8 cellular contexts compared by ENCODE assay signal in the genomic region with DNA sequence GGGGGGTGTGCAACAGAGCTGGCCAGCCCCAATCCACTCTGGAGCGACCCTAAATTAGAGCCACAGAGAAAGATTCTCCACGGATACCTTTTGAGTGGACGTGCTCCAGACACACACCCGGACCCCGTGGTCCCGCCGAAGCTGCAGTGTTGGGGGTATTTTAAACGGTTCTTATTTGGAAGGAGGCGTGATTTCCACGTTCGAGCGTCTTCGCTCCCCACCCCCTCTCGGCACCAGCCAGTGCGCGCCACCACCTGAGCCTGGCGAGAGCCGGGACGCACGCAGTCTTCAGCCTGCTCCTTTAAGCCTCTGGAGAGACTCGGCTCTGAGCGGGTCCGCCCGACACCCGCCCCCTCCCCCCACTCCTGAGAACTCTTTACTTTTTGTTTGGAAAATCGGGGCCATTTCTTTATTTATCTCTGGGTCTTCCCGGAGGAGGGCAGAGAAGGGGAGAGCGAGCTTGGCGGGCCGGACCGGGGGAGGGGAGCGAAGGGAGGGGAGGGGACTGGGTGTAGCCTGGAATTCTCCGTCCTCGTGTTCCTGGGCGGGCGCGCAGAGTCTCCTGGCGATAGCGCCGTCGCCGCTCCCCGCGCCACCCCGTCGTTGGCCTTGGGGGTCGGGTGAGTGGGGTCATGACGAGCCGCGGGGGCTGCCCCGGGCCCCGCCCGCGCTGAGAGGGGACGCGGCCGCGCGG. TPM values are rescaled to one million over a fixed set of nuclear protein-coding genes. Genes with fewer than 3 reads are reported as not detected.
DNase-seq lines count a peak whose midpoint lies in the region; ATAC-seq and TF ChIP-seq lines count a peak whose summit lies in the region.

No MANE protein-coding gene starts in this region.

- intact Hi-C loops in sigmoid colon (cut with DNase I) (loop anchor here (10.0 kb wide), 2 partner anchors 221 to 1199 kb away; no protein-coding TSS in a partner anchor), CD14-positive monocyte (cut with micrococcal nuclease) (no loop called here), posterior vena cava (cut with DNase I) (no loop called here)

- 34% methylated on average over 12 of the region's 59 CpGs; no CpG with 5 or more reads in 1 of the 2 donors for WGBS in gastroesophageal sphincter (ENCODE audit: low coverage in 1 of 2), 2 donors
- 1 to 3% methylated on average over 59 of the region's 59 CpGs for WGBS in sigmoid colon, 2 donors

- no peak overlapping the region for H3K27ac Mint-ChIP-seq in CD14-positive monocyte

- H3K4me3 ChIP-seq in gastroesophageal sphincter: peak overlapping the region; percentile 42 to 57
- peak overlapping the region; percentile 45 to 61 (median 56) for H3K4me3 ChIP-seq in sigmoid colon

- TF ChIP-seq POLR2A in gastroesophageal sphincter (IDR thresholded peaks at IDR 0.05) (no peak), sigmoid colon (IDR thresholded peaks at IDR 0.05) (no peak)

- H3K4me1 ChIP-seq in gastroesophageal sphincter: peaks cover 0 to 29% (median 0%) of the 10 kb centered on the region in 3 donors
- no peaks in the 10 kb centered on the region for H3K4me1 ChIP-seq in sigmoid colon

- H3K9me3 ChIP-seq in gastroesophageal sphincter (no peaks in the 10 kb centered on the region), sigmoid colon (no peaks in the 10 kb centered on the region)

- H3K27ac ChIP-seq in gastroesophageal sphincter (peak overlapping the region in 3 of 4 donors; percentile 31 to 67 (median 51)), sigmoid colon (peak overlapping the region; percentile 3 to 80 (median 74))

- H3K36me3 Mint-ChIP-seq in CD14-positive monocyte: no peaks in the 10 kb centered on the region

- H3K4me3 Mint-ChIP-seq in CD14-positive monocyte: peak overlapping the region in 1 of 2 donors; percentile 62

- peaks cover 0 to 24% (median 11%) of the 10 kb centered on the region in 7 donors for H3K9me3 Mint-ChIP-seq in CD14-positive monocyte

- H3K27me3 ChIP-seq in gastroesophageal sphincter: peaks cover 25% of the 10 kb centered on the region
- no peaks in the 10 kb centered on the region for H3K27me3 ChIP-seq in sigmoid colon

- H3K4me1 Mint-ChIP-seq in CD14-positive monocyte: no peaks in the 10 kb centered on the region

- H3K27me3 Mint-ChIP-seq in CD14-positive monocyte (ENCODE audit: low read depth in 3 of 3): peaks cover 61 to 69% (median 68%) of the 10 kb centered on the region in 3 donors

- TF ChIP-seq CTCF in gastroesophageal sphincter (IDR thresholded peaks at IDR 0.05) (no peak), sigmoid colon (IDR thresholded peaks at IDR 0.05) (no peak), CD14-positive monocyte (IDR thresholded peaks at IDR 0.05) (no peak)

- DNase-seq in D341Med (ENCODE audit: low spot score) (peak; percentile 59), NCI-H345 treated with DMSO at 0.1 percent for 48 hours (lab: John Stamatoyannopoulos, UW; ENCODE audit: unreplicated experiment) (peak; percentile 4), sigmoid colon (peak; percentile 71), CD14-positive monocyte (ENCODE audit: low spot score) (no peak), HuH-7.5 (ENCODE audit: low spot score) (no peak), posterior vena cava (ENCODE audit: low spot score) (no peak), T-helper 9 cell (no peak)

- no peaks in the 10 kb centered on the region for H3K36me3 ChIP-seq in gastroesophageal sphincter
- no peaks in the 10 kb centered on the region for H3K36me3 ChIP-seq in sigmoid colon

- TF ChIP-seq EP300 in gastroesophageal sphincter (IDR thresholded peaks at IDR 0.05) (no peak), sigmoid colon (IDR thresholded peaks at IDR 0.05) (no peak)

- peak; percentile 48 for ATAC-seq in gastroesophageal sphincter

RNA-seq across cellular contexts. Expression of a gene that starts 0.7 kb away (rescaled TPM):
- 10 to 100 TPM in 1 of 4 donors, 1 to 10 TPM in 3; 7.8 to 24.8 (median 9.6) TPM for total RNA-seq in gastroesophageal sphincter
- total RNA-seq in sigmoid colon: 10 to 100 TPM; 19.6 to 31.6 (median 25.4) TPM
- polyA plus RNA-seq in sigmoid colon: under 1 TPM in 2 of 3 donors, not detected in 1; under 0.01 to 0.28 TPM
- not detected for polyA plus RNA-seq in CD14-positive monocyte
- 10 to 100 TPM; 10.3 to 23.4 TPM for total RNA-seq in posterior vena cava

Comparison
In these comparisons a context has a peak if more than half of its experiments do, and no peak if none do; other contexts are left out.
1. DNase-seq: peak in D341Med (single experiment), NCI-H345 treated with DMSO at 0.1 percent for 48 hours (single experiment) and sigmoid colon (single experiment); none in CD14-positive monocyte (single experiment), HuH-7.5 (single experiment), posterior vena cava (single experiment) and T-helper 9 cell (single experiment).